7 cellular contexts compared by ENCODE assay signal in the genomic region with DNA sequence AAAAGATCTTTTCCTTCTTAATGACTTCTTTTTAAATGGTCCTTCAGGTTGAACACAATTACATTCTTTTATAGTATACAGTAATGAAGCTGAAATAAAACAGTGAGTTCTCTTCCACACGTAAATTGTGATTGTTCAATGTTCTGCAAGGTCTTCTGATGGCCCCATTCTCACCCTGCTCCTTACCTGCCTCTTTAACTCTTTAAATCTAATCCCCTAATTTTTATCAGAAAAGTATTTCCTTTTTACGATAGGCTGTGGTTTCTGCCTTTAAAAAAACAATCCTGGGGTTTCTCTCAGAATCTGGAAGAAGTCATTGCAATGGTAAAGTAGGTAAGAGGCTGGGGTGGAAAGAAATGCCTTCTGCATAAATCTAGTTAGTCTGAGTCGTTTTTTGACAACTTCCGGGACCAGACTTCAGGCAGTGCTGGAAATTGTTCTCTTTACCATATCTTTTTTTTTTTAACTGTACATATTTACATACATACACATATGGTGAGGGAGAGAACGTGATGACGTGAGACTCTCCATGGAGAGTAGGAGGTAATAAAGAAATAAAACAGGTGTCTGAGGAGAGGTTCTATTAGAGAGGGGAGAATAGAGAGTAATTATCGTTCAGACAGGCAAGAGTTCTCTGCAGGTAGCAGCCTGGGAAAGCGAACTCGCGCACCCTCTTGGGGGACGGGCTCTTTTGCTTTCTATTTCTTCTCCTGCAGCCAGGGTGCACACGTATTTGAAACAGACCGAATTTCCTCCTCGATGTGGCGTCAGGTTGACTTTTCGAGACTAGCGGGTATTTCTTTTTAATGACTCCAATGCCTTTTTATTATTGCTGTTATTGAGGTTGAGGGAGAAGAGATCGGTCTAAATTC. TPM values are rescaled to one million over a fixed set of nuclear protein-coding genes. Genes with fewer than 3 reads are reported as not detected.
DNase-seq lines count a peak whose midpoint lies in the region; ATAC-seq lines count a peak whose summit lies in the region.

A gene (plus strand): TSS at position 730 of the 872 bp plus-strand sequence. CDS start 467 bp downstream, outside the sequence.

- no peaks in the 10 kb centered on the region for H3K9me3 ChIP-seq in mononuclear cell (ENCODE audit: low read depth, low read length)

- peak; percentile 44 for DNase-seq in NCI-H1436 (lab: John Stamatoyannopoulos, UW)
- peak; percentile 27 to 56 for DNase-seq in activated CD4-positive, alpha-beta T cell treated with anti-CD3 and anti-CD28 coated beads, Interleukin-2, amount 50 U/mL, for 24 hours (ENCODE audit: low read depth in 1 of 2, low spot score in 1 of 2)
- DNase-seq in effector CD4-positive, alpha-beta T cell = peak; percentile 58
- peak; percentile 60 for DNase-seq in stimulated activated naive CD4-positive, alpha-beta T cell treated with Interleukin-2 at 50 U/mL for 16 hours (lab: John Stamatoyannopoulos, UW)

- peak; percentile 58 for ATAC-seq in GM18508 (IDR thresholded peaks at IDR 0.05; ENCODE audit: insufficient read depth, unreplicated experiment)
- peak; percentile 71 for ATAC-seq in HG02678 (IDR thresholded peaks at IDR 0.05; ENCODE audit: unreplicated experiment)

- peaks cover 38% of the 10 kb centered on the region for H3K4me1 ChIP-seq in mononuclear cell (ENCODE audit: insufficient read depth, low read length)

- H3K27me3 ChIP-seq in mononuclear cell (ENCODE audit: insufficient read depth, low read length) = no peaks in the 10 kb centered on the region

- peak within 1 kb of the TSS; percentile 75 for H3K4me3 ChIP-seq in mononuclear cell (ENCODE audit: low read length)

RNA-seq across cellular contexts. Expression of the gene that starts here (rescaled TPM):
- 38.5 TPM for total RNA-seq in mononuclear cell

Comparison
In these comparisons a context has a peak if more than half of its experiments do, and no peak if none do; other contexts are left out.
1. Peak in every context shown above with its lines: DNase-seq, ATAC-seq and H3K4me3 ChIP-seq.